ENCODE assay signal across 20 cellular contexts in the genomic region with DNA sequence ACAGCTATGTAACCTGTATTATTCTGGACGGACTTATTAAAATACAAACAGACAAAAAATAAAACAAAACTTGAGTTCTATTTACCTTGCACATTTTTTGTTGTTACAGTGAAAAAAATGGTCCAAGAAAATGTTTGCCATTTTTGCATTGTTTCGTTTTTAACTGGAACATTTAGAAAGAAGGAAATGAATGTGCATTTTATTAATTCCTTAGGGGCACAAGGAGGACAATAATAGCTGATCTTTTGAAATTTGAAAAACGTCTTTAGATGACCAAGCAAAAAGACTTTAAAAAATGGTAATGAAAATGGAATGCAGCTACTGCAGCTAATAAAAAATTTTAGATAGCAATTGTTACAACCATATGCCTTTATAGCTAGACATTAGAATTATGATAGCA. TPM values are rescaled to one million over a fixed set of nuclear protein-coding genes. Genes with fewer than 3 reads are reported as not detected.
DNase-seq lines count a peak whose midpoint lies in the region; ATAC-seq, FAIRE-seq and TF ChIP-seq lines count a peak whose summit lies in the region.
"Had no signal": no experiment of that assay in that cellular context is flagged by ENCODE, and none has a peak within 500 bp of the region (broad histone marks: within the 10 kb centered on the region; RNA-seq: fewer than 3 reads in every experiment).

No MANE protein-coding gene starts in this region.

- peaks cover 0 to 42% (median 0%) of the 10 kb centered on the region in 3 donors for H3K36me3 ChIP-seq in pancreas

- 57 to 67% methylated on average over 3 of the region's 3 CpGs for WGBS in pancreas, 2 donors

- no peaks in the 10 kb centered on the region for H3K27me3 ChIP-seq in pancreas

- H3K9me3 ChIP-seq in pancreas, result no peaks in the 10 kb centered on the region

- no peak overlapping the region for H3K4me3 Mint-ChIP-seq in activated CD4-positive, alpha-beta T cell treated with anti-CD3 and anti-CD28 coated beads for 36 hours
- H3K4me3 Mint-ChIP-seq in activated CD4-positive, alpha-beta T cell treated with anti-CD3 and anti-CD28 coated beads, Interleukin-2, amount 10 ng/mL, durations not matched to agents 7 days and 5 days, result no peak overlapping the region
- H3K4me3 Mint-ChIP-seq in glutamatergic neuron (ENCODE audit: unreplicated experiment), result no peak overlapping the region
- H3K4me3 Mint-ChIP-seq: neural crest cell had no signal

- FAIRE-seq in G401.6 (lab: Jason Lieb, UNC) (peak; percentile 86), colon (lab: Jason Lieb, UNC) (peak; percentile 5), pancreas (lab: Jason Lieb, UNC) (peak; percentile 26)

- POLR2A ChIA-PET in activated CD4-positive, alpha-beta T cell treated with anti-CD3 and anti-CD28 coated beads for 36 hours (lab: Charles Lee), result interaction anchor here (0.7 to 1.7 kb wide), 3 partner anchors 10 to 94 kb away, joined by 3 to 10 read pairs (median 4); no protein-coding TSS in a partner anchor
- POLR2A ChIA-PET in activated CD4-positive, alpha-beta T cell treated with anti-CD3 and anti-CD28 coated beads, Interleukin-2, amount 10 ng/mL, durations not matched to agents 7 days and 5 days (lab: Charles Lee), result no interaction called here

- H3K4me1 Mint-ChIP-seq in activated CD4-positive, alpha-beta T cell treated with anti-CD3 and anti-CD28 coated beads for 36 hours, result peaks cover 36% of the 10 kb centered on the region
- peaks cover 34% of the 10 kb centered on the region for H3K4me1 Mint-ChIP-seq in activated CD4-positive, alpha-beta T cell treated with anti-CD3 and anti-CD28 coated beads, Interleukin-2, amount 10 ng/mL, durations not matched to agents 7 days and 5 days
- H3K4me1 Mint-ChIP-seq in glutamatergic neuron (ENCODE audit: low read depth, unreplicated experiment), result no peaks in the 10 kb centered on the region

- H3K36me3 Mint-ChIP-seq in activated CD4-positive, alpha-beta T cell treated with anti-CD3 and anti-CD28 coated beads for 36 hours (ENCODE audit: low read depth), result peaks cover 42% of the 10 kb centered on the region
- peaks cover 52% of the 10 kb centered on the region for H3K36me3 Mint-ChIP-seq in activated CD4-positive, alpha-beta T cell treated with anti-CD3 and anti-CD28 coated beads, Interleukin-2, amount 10 ng/mL, durations not matched to agents 7 days and 5 days (ENCODE audit: low read depth)
- peaks cover 4% of the 10 kb centered on the region for H3K36me3 Mint-ChIP-seq in glutamatergic neuron (ENCODE audit: unreplicated experiment)

- no peak overlapping the region for H3K4me3 ChIP-seq in pancreas

- H3K4me1 ChIP-seq in pancreas, result no peaks in the 10 kb centered on the region

- H3K9me3 Mint-ChIP-seq in activated CD4-positive, alpha-beta T cell treated with anti-CD3 and anti-CD28 coated beads for 36 hours (ENCODE audit: low read depth), result no peaks in the 10 kb centered on the region
- no peaks in the 10 kb centered on the region for H3K9me3 Mint-ChIP-seq in activated CD4-positive, alpha-beta T cell treated with anti-CD3 and anti-CD28 coated beads, Interleukin-2, amount 10 ng/mL, durations not matched to agents 7 days and 5 days
- no peaks in the 10 kb centered on the region for H3K9me3 Mint-ChIP-seq in glutamatergic neuron (ENCODE audit: unreplicated experiment)
- H3K9me3 Mint-ChIP-seq: neural crest cell had no signal

- no peaks in the 10 kb centered on the region for H3K27me3 Mint-ChIP-seq in activated CD4-positive, alpha-beta T cell treated with anti-CD3 and anti-CD28 coated beads for 36 hours
- H3K27me3 Mint-ChIP-seq in activated CD4-positive, alpha-beta T cell treated with anti-CD3 and anti-CD28 coated beads, Interleukin-2, amount 10 ng/mL, durations not matched to agents 7 days and 5 days, result no peaks in the 10 kb centered on the region
- no peaks in the 10 kb centered on the region for H3K27me3 Mint-ChIP-seq in glutamatergic neuron (ENCODE audit: unreplicated experiment)

- intact Hi-C loops in activated CD4-positive, alpha-beta T cell treated with anti-CD3 and anti-CD28 coated beads for 36 hours (cut with DNase I, micrococcal nuclease), result no loop called here
- intact Hi-C loops in pancreas (cut with DNase I), result no loop called here

- peak overlapping the region; percentile 42 for H3K27ac Mint-ChIP-seq in activated CD4-positive, alpha-beta T cell treated with anti-CD3 and anti-CD28 coated beads for 36 hours
- H3K27ac Mint-ChIP-seq in activated CD4-positive, alpha-beta T cell treated with anti-CD3 and anti-CD28 coated beads, Interleukin-2, amount 10 ng/mL, durations not matched to agents 7 days and 5 days, result no peak overlapping the region
- no peak overlapping the region for H3K27ac Mint-ChIP-seq in glutamatergic neuron (ENCODE audit: unreplicated experiment)

- no peak for DNase-seq in activated CD4-positive, alpha-beta T cell treated with anti-CD3 and anti-CD28 coated beads for 36 hours
- no peak for DNase-seq in activated CD4-positive, alpha-beta T cell treated with anti-CD3 and anti-CD28 coated beads, Interleukin-2, amount 10 ng/mL, durations not matched to agents 7 days and 5 days
- DNase-seq in pancreas (no peak), glutamatergic neuron (no peak)
- DNase-seq: 8988T; activated CD4-positive, alpha-beta T cell treated with anti-CD3 and anti-CD28 coated beads, Interleukin-2, amount 50 U/mL, for 1 hour; activated effector memory CD4-positive, alpha-beta T cell treated with anti-CD3 and anti-CD28 coated beads, Interleukin-2, amount 50 U/mL, for 16 hours; aorta; DMS79 treated with DMSO at 0.1 percent for 48 hours; foreskin fibroblast; NCI-H524 treated with DMSO at 0.1 percent for 48 hours; stimulated activated CD8-positive, alpha-beta memory T cell treated with anti-CD3 and anti-CD28 coated beads, Interleukin-4, amount 100 ng/mL, for 48 hours; substantia nigra had no signal

- CTCF ChIA-PET in activated CD4-positive, alpha-beta T cell treated with anti-CD3 and anti-CD28 coated beads for 36 hours (lab: Charles Lee), result interaction anchor here (0.6 to 2.7 kb wide), 5 partner anchors 9 to 56 kb away, joined by 3 to 16 read pairs (median 4); no protein-coding TSS in a partner anchor
- CTCF ChIA-PET in activated CD4-positive, alpha-beta T cell treated with anti-CD3 and anti-CD28 coated beads, Interleukin-2, amount 10 ng/mL, durations not matched to agents 7 days and 5 days (lab: Charles Lee), result interaction anchor here (0.9 to 1.2 kb wide), 4 partner anchors 14 to 57 kb away, joined by 3 to 4 read pairs (median 3); no protein-coding TSS in a partner anchor

- TF ChIP-seq CTCF in pancreas (IDR thresholded peaks at IDR 0.05) (no peak), glutamatergic neuron (IDR thresholded peaks at IDR 0.05; ENCODE audit: partially characterized antibody, unreplicated experiment) (no peak)

- ATAC-seq in activated CD4-positive, alpha-beta T cell treated with anti-CD3 and anti-CD28 coated beads for 36 hours, result no peak
- ATAC-seq in pancreas (no peak), GM18519 (IDR thresholded peaks at IDR 0.05; ENCODE audit: low FRiP score, unreplicated experiment) (no peak), HG03565 (IDR thresholded peaks at IDR 0.05; ENCODE audit: unreplicated experiment) (no peak)

- H3K27ac ChIP-seq in pancreas, result no peak overlapping the region
- H3K27ac ChIP-seq: C4-2B had no signal

RNA-seq across cellular contexts. Expression of a gene that starts 17.1 kb away (rescaled TPM):
- total RNA-seq in activated CD4-positive, alpha-beta T cell treated with anti-CD3 and anti-CD28 coated beads for 36 hours, result not detected
- not detected for total RNA-seq in activated CD4-positive, alpha-beta T cell treated with anti-CD3 and anti-CD28 coated beads, Interleukin-2, amount 10 ng/mL, durations not matched to agents 7 days and 5 days
- total RNA-seq in pancreas (under 1 TPM in 1 of 6 donors, not detected in 5; 0.08 TPM), glutamatergic neuron (ENCODE audit: unreplicated experiment) (not detected)
- not detected for polyA plus RNA-seq in pancreas
- total RNA-seq: cerebellum had no signal
- polyA plus RNA-seq: aorta had no signal

RNA-seq across cellular contexts. Expression of a gene that starts 20.6 kb away (rescaled TPM):
- total RNA-seq in activated CD4-positive, alpha-beta T cell treated with anti-CD3 and anti-CD28 coated beads for 36 hours, result 10 to 100 TPM; 60.4 to 76.0 TPM
- total RNA-seq in activated CD4-positive, alpha-beta T cell treated with anti-CD3 and anti-CD28 coated beads, Interleukin-2, amount 10 ng/mL, durations not matched to agents 7 days and 5 days, result 100 to 1,000 TPM; 154 to 156 TPM
- total RNA-seq in pancreas (10 to 100 TPM; 29.5 to 78.9 (median 38.8) TPM), glutamatergic neuron (ENCODE audit: unreplicated experiment) (74.0 TPM)
- 10 to 100 TPM; 42.4 to 47.7 TPM for polyA plus RNA-seq in pancreas

RNA-seq across cellular contexts. Expression of a gene that starts 25.2 kb away (rescaled TPM):
- 10 to 100 TPM; 59.5 to 72.2 TPM for total RNA-seq in activated CD4-positive, alpha-beta T cell treated with anti-CD3 and anti-CD28 coated beads for 36 hours
- total RNA-seq in activated CD4-positive, alpha-beta T cell treated with anti-CD3 and anti-CD28 coated beads, Interleukin-2, amount 10 ng/mL, durations not matched to agents 7 days and 5 days, result 10 to 100 TPM; 81.1 to 88.9 TPM
- total RNA-seq in pancreas (10 to 100 TPM; 11.7 to 32.9 (median 15.9) TPM), glutamatergic neuron (ENCODE audit: unreplicated experiment) (68.6 TPM)
- polyA plus RNA-seq in pancreas, result 10 to 100 TPM; 16.3 to 28.0 TPM

RNA-seq across cellular contexts. Expression of a gene that starts 53.2 kb away (rescaled TPM):
- 10 to 100 TPM; 33.2 to 34.1 TPM for total RNA-seq in activated CD4-positive, alpha-beta T cell treated with anti-CD3 and anti-CD28 coated beads for 36 hours
- 10 to 100 TPM; 43.0 to 43.5 TPM for total RNA-seq in activated CD4-positive, alpha-beta T cell treated with anti-CD3 and anti-CD28 coated beads, Interleukin-2, amount 10 ng/mL, durations not matched to agents 7 days and 5 days
- total RNA-seq in pancreas (10 to 100 TPM; 15.2 to 25.9 (median 18.1) TPM), glutamatergic neuron (ENCODE audit: unreplicated experiment) (18.8 TPM)
- 10 to 100 TPM in 1 of 2 donors, 1 to 10 TPM in 1; 5.7 to 10.7 TPM for polyA plus RNA-seq in pancreas
